Comparison of ENCODE assay signal across 12 cellular contexts in genomic region chr18:12921178-12921577, GRCh38. TPM values are rescaled to one million over a fixed set of nuclear protein-coding genes. Genes with fewer than 3 reads are reported as not detected.
DNase-seq lines count a peak whose midpoint lies in the region; ATAC-seq and TF ChIP-seq lines count a peak whose summit lies in the region.
"Had no signal": no experiment of that assay in that cellular context is flagged by ENCODE, and none has a peak within 500 bp of the region (broad histone marks: within the 10 kb centered on the region; RNA-seq: fewer than 3 reads in every experiment).

No MANE protein-coding gene starts in this region.

- H3K36me3 ChIP-seq in right lobe of liver (no peaks in the 10 kb centered on the region), thyroid gland (no peaks in the 10 kb centered on the region)
- H3K36me3 ChIP-seq: esophagus squamous epithelium had no signal

- no peaks in the 10 kb centered on the region for H3K27me3 ChIP-seq in right lobe of liver
- no peaks in the 10 kb centered on the region for H3K27me3 ChIP-seq in thyroid gland

- no peak overlapping the region for H3K27ac ChIP-seq in right lobe of liver
- no peak overlapping the region for H3K27ac ChIP-seq in thyroid gland
- H3K27ac ChIP-seq: esophagus squamous epithelium had no signal

- H3K4me3 ChIP-seq in right lobe of liver (no peak overlapping the region), thyroid gland (replicated peaks in 1 of 3) (no peak overlapping the region)
- H3K4me3 ChIP-seq: esophagus squamous epithelium had no signal

- TF ChIP-seq CTCF in right lobe of liver (IDR thresholded peaks at IDR 0.05), result no peak
- TF ChIP-seq CTCF in thyroid gland (IDR thresholded peaks at IDR 0.05), result no peak

- no peak for DNase-seq in activated CD4-positive, CD25-positive, alpha-beta regulatory T cell (lab: John Stamatoyannopoulos, UW)
- DNase-seq in RPMI8226, result peak; percentile 73
- no peak for DNase-seq in right lobe of liver
- DNase-seq in Ammon's horn (ENCODE audit: low spot score), result no peak
- no peak for DNase-seq in thyroid gland
- DNase-seq: 8988T, esophagus squamous epithelium, HFFc6, NCI-H1417 treated with DMSO at 0.1 percent for 48 hours had no signal

- H3K4me1 ChIP-seq in right lobe of liver (no peaks in the 10 kb centered on the region), thyroid gland (no peaks in the 10 kb centered on the region)

- WGBS in right lobe of liver (ENCODE audit: insufficient coverage, low coverage, low lambda C conversion rate, missing lambda C conversion rate), result 54% methylated on average over 6 of the region's 7 CpGs
- 53 to 68% methylated on average over 7 of the region's 7 CpGs for WGBS in thyroid gland, 2 donors

- ATAC-seq in activated CD4-positive, CD25-positive, alpha-beta regulatory T cell treated with anti-CD3 and anti-CD28 coated beads, Interleukin-2, amount 50 U/mL, for 24 hours, result peak; percentile 71 to 89
- peak; percentile 60 for ATAC-seq in GM21367 (IDR thresholded peaks at IDR 0.05; ENCODE audit: unreplicated experiment)
- ATAC-seq in right lobe of liver, result peak in 3 of 4 donors; percentile 36 to 46 (median 45)
- no peak for ATAC-seq in HG03354 (IDR thresholded peaks at IDR 0.05; ENCODE audit: poor library complexity, severe bottlenecking, unreplicated experiment)

- H3K9me3 ChIP-seq in right lobe of liver (no peaks in the 10 kb centered on the region), thyroid gland (no peaks in the 10 kb centered on the region)
- H3K9me3 ChIP-seq: esophagus squamous epithelium had no signal

- intact Hi-C loops in right lobe of liver (cut with DNase I), result no loop called here
- intact Hi-C loops in thyroid gland (cut with DNase I), result no loop called here

- TF ChIP-seq POLR2A in right lobe of liver (IDR thresholded peaks at IDR 0.05), result no peak
- TF ChIP-seq POLR2A in thyroid gland (IDR thresholded peaks at IDR 0.05), result no peak

RNA-seq across cellular contexts. Expression of gene SEH1L, which starts 26.6 kb away (rescaled TPM):
- total RNA-seq in right lobe of liver (10 to 100 TPM; 14.6 to 30.3 (median 20.9) TPM), thyroid gland (10 to 100 TPM; 26.8 to 48.6 (median 34.9) TPM)

RNA-seq across cellular contexts. Expression of gene PTPN2, which starts 37.1 kb away (rescaled TPM):
- total RNA-seq in right lobe of liver (10 to 100 TPM in 5 of 6 experiments, 1 to 10 TPM in 1; 7.5 to 41.1 (median 14.7) TPM), thyroid gland (10 to 100 TPM; 33.1 to 45.3 (median 37.7) TPM)
